21 cellular contexts compared by ENCODE assay signal in genomic region chr20:3874194-3874824, GRCh38. TPM values are rescaled to one million over a fixed set of nuclear protein-coding genes. Genes with fewer than 3 reads are reported as not detected.
DNase-seq lines count a peak whose midpoint lies in the region; ATAC-seq and TF ChIP-seq lines count a peak whose summit lies in the region.
"Had no signal": no experiment of that assay in that cellular context is flagged by ENCODE, and none has a peak within 500 bp of the region (broad histone marks: within the 10 kb centered on the region; RNA-seq: fewer than 3 reads in every experiment).

No MANE protein-coding gene starts in this region.

- peaks cover 30% of the 10 kb centered on the region for H3K36me3 Mint-ChIP-seq in activated naive CD8-positive, alpha-beta T cell treated with anti-CD3 and anti-CD28 coated beads, Interleukin-2, amount 50 U/mL, for 24 hours (ENCODE audit: low read depth)
- peaks cover 12% of the 10 kb centered on the region for H3K36me3 Mint-ChIP-seq in progenitor cell of endocrine pancreas (ENCODE audit: insufficient read depth)

- ATAC-seq in activated naive CD8-positive, alpha-beta T cell treated with anti-CD3 and anti-CD28 coated beads, Interleukin-2, amount 50 U/mL, for 24 hours, result no peak
- no peak for ATAC-seq in HG02623 (IDR thresholded peaks at IDR 0.05; ENCODE audit: unreplicated experiment)
- ATAC-seq: stimulated activated naive CD8-positive, alpha-beta T cell treated with anti-CD3 and anti-CD28 coated beads, Interleukin-15, Interleukin-2, amounts not matched to agents 100 U/mL and 50 U/mL, for 24 hours had no signal

- no peak overlapping the region for H3K4me3 ChIP-seq in HEK293 (ENCODE audit: low read depth, low read length)
- H3K4me3 ChIP-seq in fibroblast of the aortic adventitia (ENCODE audit: low read depth, low read length), result no peak overlapping the region
- H3K4me3 ChIP-seq: GM23338, right atrium auricular region, tibial nerve had no signal

- TF ChIP-seq CTCF in HEK293 (tag by site-specific recombination; IDR thresholded peaks at IDR 0.05), result no peak
- no peak for TF ChIP-seq CTCF in fibroblast of the aortic adventitia (IDR thresholded peaks at IDR 0.05; ENCODE audit: insufficient read depth, low read length)
- TF ChIP-seq CTCF in progenitor cell of endocrine pancreas (IDR thresholded peaks at IDR 0.05; ENCODE audit: unreplicated experiment), result no peak

- POLR2A ChIA-PET in HEK293 (lab: Yijun Ruan, JAX), result interaction anchor here (1.0 to 2.3 kb wide), 2 partner anchors 7 to 93 kb away, joined by 3 to 7 read pairs; partner anchors contain the start of gene SPEF1

- H3K9me3 ChIP-seq in HEK293 (ENCODE audit: control insufficient read depth, insufficient read depth, low read depth, low read length), result no peaks in the 10 kb centered on the region
- H3K9me3 ChIP-seq: Caco-2, right atrium auricular region, tibial nerve had no signal

- no peak for DNase-seq in activated naive CD8-positive, alpha-beta T cell treated with anti-CD3 and anti-CD28 coated beads, Interleukin-2, amount 50 U/mL, for 24 hours
- DNase-seq in fibroblast of the aortic adventitia (ENCODE audit: low read depth) (peak; percentile 53), progenitor cell of endocrine pancreas (ENCODE audit: low spot score, unreplicated experiment) (no peak), NCI-H446 treated with DMSO at 0.1 percent for 48 hours (lab: John Stamatoyannopoulos, UW) (no peak), NCI-H446 (lab: John Stamatoyannopoulos, UW) (no peak)
- no peak for DNase-seq in activated CD8-positive, alpha-beta memory T cell treated with anti-CD3 and anti-CD28 coated beads for 24 hours
- DNase-seq: activated T-cell treated with anti-CD3 and anti-CD28 coated beads, Interleukin-2, amount 50 U/mL, for 24 hours; Caco-2; dermis blood vessel endothelial cell; NCI-H1105 treated with DMSO at 0.1 percent for 48 hours; NCI-H2107; NCI-H524 treated with DMSO at 0.1 percent for 48 hours; nucleus accumbens; stimulated activated naive CD8-positive, alpha-beta T cell treated with anti-CD3 and anti-CD28 coated beads, Interleukin-15, Interleukin-2, amounts not matched to agents 100 U/mL and 50 U/mL, for 24 hours had no signal

- peak overlapping the region; percentile 23 for H3K27ac Mint-ChIP-seq in activated naive CD8-positive, alpha-beta T cell treated with anti-CD3 and anti-CD28 coated beads, Interleukin-2, amount 50 U/mL, for 24 hours
- H3K27ac Mint-ChIP-seq in progenitor cell of endocrine pancreas, result peak overlapping the region; percentile 80
- H3K27ac Mint-ChIP-seq: activated naive CD4-positive, alpha-beta T cell treated with anti-CD3 and anti-CD28 coated beads, Interleukin-2, amount 50 U/mL, for 24 hours had no signal

- H3K4me1 Mint-ChIP-seq in activated naive CD8-positive, alpha-beta T cell treated with anti-CD3 and anti-CD28 coated beads, Interleukin-2, amount 50 U/mL, for 24 hours, result peaks cover 2% of the 10 kb centered on the region
- no peaks in the 10 kb centered on the region for H3K4me1 Mint-ChIP-seq in progenitor cell of endocrine pancreas (ENCODE audit: low read depth)

- H3K27ac ChIP-seq in HEK293 (ENCODE audit: extremely low read depth, low read depth, low read length), result no peak overlapping the region
- H3K27ac ChIP-seq: epithelial cell of prostate, right atrium auricular region had no signal

- H3K27me3 Mint-ChIP-seq in activated naive CD8-positive, alpha-beta T cell treated with anti-CD3 and anti-CD28 coated beads, Interleukin-2, amount 50 U/mL, for 24 hours, result no peaks in the 10 kb centered on the region
- H3K27me3 Mint-ChIP-seq in progenitor cell of endocrine pancreas, result no peaks in the 10 kb centered on the region
- H3K27me3 Mint-ChIP-seq: activated naive CD4-positive, alpha-beta T cell treated with anti-CD3 and anti-CD28 coated beads, Interleukin-2, amount 50 U/mL, for 24 hours; activated T-cell treated with anti-CD3 and anti-CD28 coated beads, Interleukin-2, amount 50 U/mL, for 24 hours had no signal

- no peaks in the 10 kb centered on the region; the same call in 1 of the 2 replicates for H3K4me1 ChIP-seq in HEK293 (ENCODE audit: control insufficient read depth, insufficient read depth, low read length)

- H3K36me3 ChIP-seq in HEK293 (ENCODE audit: control insufficient read depth in 2 of 2, insufficient read depth in 1 of 2, low read length in 2 of 2), result peaks cover 14 to 32% of the 10 kb centered on the region in 2 experiments; a peak in 2 of 3 replicates

- CTCF ChIA-PET in HEK293 (lab: Yijun Ruan, JAX), result interaction anchor here (1.1 kb wide), 1 partner anchor 202 kb away, joined by 3 read pairs; no protein-coding TSS in a partner anchor

- H3K9me3 Mint-ChIP-seq in activated naive CD8-positive, alpha-beta T cell treated with anti-CD3 and anti-CD28 coated beads, Interleukin-2, amount 50 U/mL, for 24 hours, result no peaks in the 10 kb centered on the region
- no peaks in the 10 kb centered on the region for H3K9me3 Mint-ChIP-seq in progenitor cell of endocrine pancreas (ENCODE audit: low read depth)
- H3K9me3 Mint-ChIP-seq: activated naive CD4-positive, alpha-beta T cell treated with anti-CD3 and anti-CD28 coated beads, Interleukin-2, amount 50 U/mL, for 24 hours; activated T-cell treated with anti-CD3 and anti-CD28 coated beads, Interleukin-2, amount 50 U/mL, for 24 hours; GM23338 had no signal

- no peak overlapping the region for H3K4me3 Mint-ChIP-seq in activated naive CD8-positive, alpha-beta T cell treated with anti-CD3 and anti-CD28 coated beads, Interleukin-2, amount 50 U/mL, for 24 hours
- no peak overlapping the region for H3K4me3 Mint-ChIP-seq in progenitor cell of endocrine pancreas (ENCODE audit: low read depth)
- H3K4me3 Mint-ChIP-seq: activated naive CD4-positive, alpha-beta T cell treated with anti-CD3 and anti-CD28 coated beads, Interleukin-2, amount 50 U/mL, for 24 hours; activated T-cell treated with anti-CD3 and anti-CD28 coated beads, Interleukin-2, amount 50 U/mL, for 24 hours; GM23338 had no signal

TF ChIP-seq in HEK293, 187 proteins besides CTCF, POLR2A, EP300 and RAD21:
- TF ChIP-seq ZNF350 (tag by site-specific recombination; IDR thresholded peaks at IDR 0.05) (no peak), ZNF600 (tag by site-specific recombination; IDR thresholded peaks at IDR 0.05) (0 out of 2 replicates have a peak, but pooled peaks have one; percentile 43)

RNA-seq across cellular contexts. Expression of gene PANK2, which starts 14.9 kb away (rescaled TPM):
- total RNA-seq in fibroblast of the aortic adventitia (ENCODE audit: low replicate concordance), result 54.9 and 102 TPM in 2 replicates
- total RNA-seq in progenitor cell of endocrine pancreas, result 53.8 and 57.6 TPM in 2 replicates

RNA-seq across cellular contexts. Expression of gene MAVS, which starts 27.7 kb away (rescaled TPM):
- 16.4 and 23.7 TPM in 2 replicates for total RNA-seq in fibroblast of the aortic adventitia (ENCODE audit: low replicate concordance)
- total RNA-seq in progenitor cell of endocrine pancreas, result 42.2 and 43.8 TPM in 2 replicates

RNA-seq across cellular contexts. Expression of gene AP5S1, which starts 54.0 kb away (rescaled TPM):
- total RNA-seq in fibroblast of the aortic adventitia (ENCODE audit: low replicate concordance), result 9.4 and 20.4 TPM in 2 replicates
- total RNA-seq in progenitor cell of endocrine pancreas, result 12.3 and 13.2 TPM in 2 replicates
